Comparison of ENCODE assay signal across 7 cellular contexts in the genomic region with DNA sequence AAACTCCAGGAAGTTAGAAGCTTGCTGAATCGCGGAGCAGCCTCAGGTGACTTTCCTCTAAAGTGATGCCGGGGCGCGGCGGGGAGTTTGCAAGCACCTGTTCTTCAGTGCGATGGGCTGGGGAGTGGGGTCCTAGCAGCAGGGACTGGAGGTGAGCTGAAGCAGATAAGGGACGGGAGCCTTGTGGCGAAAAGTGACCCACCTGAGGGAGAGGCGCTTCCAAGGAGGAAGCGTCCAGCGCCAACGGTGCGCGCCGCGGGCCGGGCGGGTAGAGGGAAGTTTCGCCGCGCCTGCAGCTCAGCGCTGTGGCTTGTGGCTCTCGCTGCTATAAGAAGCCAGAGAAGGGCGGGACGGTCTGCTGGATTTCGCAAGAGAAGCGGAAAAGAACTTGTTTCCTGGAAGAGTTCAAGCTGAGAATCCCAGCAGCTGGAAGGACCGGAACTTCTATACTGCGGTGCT. TPM values are rescaled to one million over a fixed set of nuclear protein-coding genes. Genes with fewer than 3 reads are reported as not detected.
A peak's percentile ranks its signal among the peaks of the same experiment; 100 is the strongest.
DNase-seq lines count a peak whose midpoint lies in the region; ATAC-seq lines count a peak whose summit lies in the region.

A gene (minus strand): TSS at position 305 of the 459 bp plus-strand sequence. CDS start 22,625 bp downstream, outside the sequence.

- no peaks in the 10 kb centered on the region for H3K9me3 Mint-ChIP-seq in activated naive CD8-positive, alpha-beta T cell (ENCODE audit: low read depth)

- H3K27ac Mint-ChIP-seq in activated naive CD8-positive, alpha-beta T cell, result no peak within 1 kb of the TSS

- DNase-seq in left ventricle myocardium superior, result peak; percentile 85
- DNase-seq in posterior cingulate gyrus, result peak in 8 of 10 donors; percentile 5 to 91 (median 22)
- no peak for DNase-seq in GOT3 (lab: John Stamatoyannopoulos, UW)
- no peak for DNase-seq in NK-92 (lab: John Stamatoyannopoulos, UW; ENCODE audit: unreplicated experiment)
- no peak for DNase-seq in midbrain (lab: John Stamatoyannopoulos, UW)

- 4% methylated on average over 30 of the region's 30 CpGs for WGBS in HUES64

- no peaks in the 10 kb centered on the region for H3K9me3 ChIP-seq in HUES64 (ENCODE audit: insufficient read depth, low read depth, low read length)

- peaks cover 31% of the 10 kb centered on the region for H3K27me3 ChIP-seq in HUES64 (ENCODE audit: insufficient read depth, low read length)

- peaks cover 9% of the 10 kb centered on the region for H3K27me3 Mint-ChIP-seq in activated naive CD8-positive, alpha-beta T cell

- no peaks in the 10 kb centered on the region for H3K36me3 ChIP-seq in HUES64 (ENCODE audit: insufficient read depth, low read length)

- H3K4me3 Mint-ChIP-seq in activated naive CD8-positive, alpha-beta T cell, result peak within 1 kb of the TSS; percentile 44

- no peaks in the 10 kb centered on the region for H3K36me3 Mint-ChIP-seq in activated naive CD8-positive, alpha-beta T cell

- H3K4me1 ChIP-seq in HUES64 (ENCODE audit: insufficient read depth, low read length), result 0 out of 2 replicates have a peak, but pooled peaks cover 4% of the 10 kb centered on the region

- intact Hi-C loops in left ventricle myocardium superior (cut with micrococcal nuclease), result no loop called here
- intact Hi-C loops in posterior cingulate gyrus (cut with DNase I), result no loop called here

- H3K9ac ChIP-seq in HUES64 (ENCODE audit: low read depth, low read length), result peak within 1 kb of the TSS; percentile 54; the same call in 1 of the 2 replicates

- peak; percentile 86 for ATAC-seq in left ventricle myocardium superior

- peak within 1 kb of the TSS; percentile 58 for H3K4me3 ChIP-seq in HUES64 (ENCODE audit: low read length)

- no peak within 1 kb of the TSS for H3K27ac ChIP-seq in HUES64 (ENCODE audit: low read depth, low read length)

- H3K4me1 Mint-ChIP-seq in activated naive CD8-positive, alpha-beta T cell (ENCODE audit: low read depth), result peaks cover 3% of the 10 kb centered on the region

RNA-seq across cellular contexts. Expression of the gene that starts here (rescaled TPM):
- polyA plus RNA-seq in HUES64 (2013, experiment 1 of 2), result not detected
- polyA plus RNA-seq in HUES64 (2013, experiment 2 of 2), result not detected
- 21.7 TPM for total RNA-seq in left ventricle myocardium superior

Comparison
In these comparisons a context has a peak if more than half of its experiments do, and no peak if none do; other contexts are left out.
1. DNase-seq: peak in left ventricle myocardium superior (single experiment) and posterior cingulate gyrus (8 of 10); none in GOT3 (single experiment), NK-92 (single experiment) and midbrain (single experiment).